In the genomic region with DNA sequence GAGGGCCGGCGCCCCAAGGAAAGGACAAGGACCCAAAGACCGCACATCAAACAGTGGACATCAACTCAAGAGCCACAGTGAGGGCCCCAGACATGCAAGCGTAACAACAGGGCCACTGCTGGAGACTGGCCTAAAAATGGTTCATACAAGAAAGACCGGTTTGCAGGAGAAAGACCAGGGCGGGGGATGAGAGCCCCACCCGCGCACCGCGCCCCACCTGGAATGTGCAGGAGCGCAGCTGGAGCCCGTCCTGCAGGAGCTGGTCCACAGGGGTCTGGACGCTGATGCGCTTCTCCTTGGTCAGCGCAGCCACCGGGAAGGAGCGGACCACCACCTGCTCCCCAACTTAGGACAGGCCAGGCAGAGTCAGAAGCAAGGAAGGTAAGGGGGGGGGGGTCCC, we compare ENCODE assay signal across 15 cellular contexts. TPM values are rescaled to one million over a fixed set of nuclear protein-coding genes. Genes with fewer than 3 reads are reported as not detected.
A peak's percentile ranks its signal among the peaks of the same experiment; 100 is the strongest.
DNase-seq lines count a peak whose midpoint lies in the region; ATAC-seq and TF ChIP-seq lines count a peak whose summit lies in the region.
"Had no signal": no experiment of that assay in that cellular context is flagged by ENCODE, and none has a peak within 500 bp of the region (broad histone marks: within the 10 kb centered on the region; RNA-seq: fewer than 3 reads in every experiment).

No MANE protein-coding gene starts in this region.

- peak overlapping the region in 12 of 21 experiments; percentile 14 to 70 (median 52) for H3K27ac ChIP-seq in skin epidermis
- no peak overlapping the region for H3K27ac ChIP-seq in heart right ventricle
- H3K27ac ChIP-seq: 22Rv1 had no signal

- H3K27ac Mint-ChIP-seq in activated naive CD4-positive, alpha-beta T cell treated with anti-CD3 and anti-CD28 coated beads, Interleukin-2, amount 10 ng/mL, durations not matched to agents 7 days and 5 days, result peak overlapping the region; percentile 70

- H3K4me3 Mint-ChIP-seq in activated naive CD4-positive, alpha-beta T cell treated with anti-CD3 and anti-CD28 coated beads, Interleukin-2, amount 10 ng/mL, durations not matched to agents 7 days and 5 days, result no peak overlapping the region

- TF ChIP-seq CTCF in heart right ventricle (IDR thresholded peaks at IDR 0.05), result no peak

- H3K4me1 Mint-ChIP-seq in activated naive CD4-positive, alpha-beta T cell treated with anti-CD3 and anti-CD28 coated beads, Interleukin-2, amount 10 ng/mL, durations not matched to agents 7 days and 5 days, result peaks cover 3% of the 10 kb centered on the region
- H3K4me1 Mint-ChIP-seq: CD8-positive, alpha-beta memory T cell had no signal

- H3K36me3 Mint-ChIP-seq in activated naive CD4-positive, alpha-beta T cell treated with anti-CD3 and anti-CD28 coated beads, Interleukin-2, amount 10 ng/mL, durations not matched to agents 7 days and 5 days, result peaks cover 43% of the 10 kb centered on the region

- intact Hi-C loops in heart right ventricle (cut with DNase I), result no loop called here

- CTCF ChIA-PET in activated naive CD4-positive, alpha-beta T cell treated with anti-CD3 and anti-CD28 coated beads, Interleukin-2, amount 10 ng/mL, durations not matched to agents 7 days and 5 days (lab: Charles Lee), result interaction anchor here (1.2 kb wide), 2 partner anchors 8 to 36 kb away, joined by 3 read pairs; no protein-coding TSS in a partner anchor

- 96% methylated on average over 17 of the region's 17 CpGs for whole genome bisulfite sequencing in heart right ventricle, 2 donors

- no peak for DNase-seq in activated naive CD4-positive, alpha-beta T cell treated with anti-CD3 and anti-CD28 coated beads, Interleukin-2, amount 10 ng/mL, durations not matched to agents 7 days and 5 days
- no peak for DNase-seq in activated naive CD4-positive, alpha-beta T cell treated with anti-CD3 and anti-CD28 coated beads, Interleukin-2, amount 50 U/mL, for 16 hours
- peak; percentile 64 for DNase-seq in iPS-NIHi11 (ENCODE audit: low spot score)
- DNase-seq in heart right ventricle, result no peak
- no peak for DNase-seq in germinal center (ENCODE audit: low spot score)
- DNase-seq in NCI-H1048 (lab: John Stamatoyannopoulos, UW), result no peak
- DNase-seq: CD8-positive, alpha-beta memory T cell; DMS 273 treated with DMSO at 0.1 percent for 48 hours; IMR-90; NCI-H1436 treated with DMSO at 0.1 percent for 48 hours; NCI-H2081 treated with DMSO at 0.1 percent for 48 hours; NCI-H226 had no signal

- no peaks in the 10 kb centered on the region for H3K4me1 ChIP-seq in heart right ventricle

- no peak for ATAC-seq in heart right ventricle
- no peak for ATAC-seq in GM19023 (IDR thresholded peaks at IDR 0.05; ENCODE audit: unreplicated experiment)

- H3K9me3 ChIP-seq in heart right ventricle, result no peaks in the 10 kb centered on the region

- H3K4me3 ChIP-seq in skin epidermis, result no peak overlapping the region
- no peak overlapping the region for H3K4me3 ChIP-seq in heart right ventricle

- H3K9me3 Mint-ChIP-seq in activated naive CD4-positive, alpha-beta T cell treated with anti-CD3 and anti-CD28 coated beads, Interleukin-2, amount 10 ng/mL, durations not matched to agents 7 days and 5 days, result no peaks in the 10 kb centered on the region
- H3K9me3 Mint-ChIP-seq: CD8-positive, alpha-beta memory T cell had no signal

- no peaks in the 10 kb centered on the region for H3K27me3 Mint-ChIP-seq in activated naive CD4-positive, alpha-beta T cell treated with anti-CD3 and anti-CD28 coated beads, Interleukin-2, amount 10 ng/mL, durations not matched to agents 7 days and 5 days
- H3K27me3 Mint-ChIP-seq: CD8-positive, alpha-beta memory T cell had no signal

- H3K27me3 ChIP-seq in heart right ventricle, result no peaks in the 10 kb centered on the region

- peaks cover 11 to 100% (median 71%) of the 10 kb centered on the region in 9 donors for H3K36me3 ChIP-seq in heart right ventricle

RNA-seq across cellular contexts. Expression of a gene that starts 13.9 kb away (rescaled TPM):
- total RNA-seq in heart right ventricle, result 10 to 100 TPM; 41.0 to 73.0 (median 49.7) TPM
- polyA plus RNA-seq in heart right ventricle, result 10 to 100 TPM; 43.2 to 48.6 TPM

RNA-seq across cellular contexts. Expression of a gene that starts 20.4 kb away (rescaled TPM):
- total RNA-seq in heart right ventricle, result under 1 TPM in 3 of 10 donors, not detected in 7; 0.09 to 0.53 (median 0.15) TPM
- polyA plus RNA-seq in heart right ventricle, result under 1 TPM; 0.07 to 0.29 TPM

RNA-seq across cellular contexts. Expression of a gene that starts 25.7 kb away (rescaled TPM):
- total RNA-seq in heart right ventricle, result not detected
- not detected for polyA plus RNA-seq in heart right ventricle
- total RNA-seq: IMR-90 had no signal
- polyA plus RNA-seq: CD8-positive, alpha-beta memory T cell; IMR-90 had no signal

RNA-seq across cellular contexts. Expression of a gene that starts 46.6 kb away (rescaled TPM):
- total RNA-seq in heart right ventricle, result 10 to 100 TPM; 18.8 to 37.5 (median 22.9) TPM
- polyA plus RNA-seq in heart right ventricle, result 10 to 100 TPM; 40.4 to 42.5 TPM

RNA-seq across cellular contexts. Expression of a gene that starts 47.1 kb away (rescaled TPM):
- 10 to 100 TPM; 21.7 to 31.9 (median 26.2) TPM for total RNA-seq in heart right ventricle
- polyA plus RNA-seq in heart right ventricle, result 10 to 100 TPM; 38.0 to 54.8 TPM

Comparison
In these comparisons a context has a peak if more than half of its experiments do, and no peak if none do; other contexts are left out.
1. H3K27ac ChIP-seq: peak in skin epidermis (12 of 21); none in heart right ventricle (0 of 10).